26 cellular contexts compared by ENCODE assay signal in genomic region chr7:157126921-157127320, GRCh38. TPM values are rescaled to one million over a fixed set of nuclear protein-coding genes. Genes with fewer than 3 reads are reported as not detected.
DNase-seq lines count a peak whose midpoint lies in the region; ATAC-seq, FAIRE-seq and TF ChIP-seq lines count a peak whose summit lies in the region.
"Had no signal": no experiment of that assay in that cellular context is flagged by ENCODE, and none has a peak within 500 bp of the region (broad histone marks: within the 10 kb centered on the region; RNA-seq: fewer than 3 reads in every experiment).

No MANE protein-coding gene starts in this region.

- H3K9ac ChIP-seq in K562 (ENCODE audit: insufficient read depth in 1 of 2, low read depth in 2 of 2, low read length in 2 of 2): no peak overlapping the region
- H3K9ac ChIP-seq: BLaER1 had no signal

- no peaks in the 10 kb centered on the region for H3K9me1 ChIP-seq in K562 (ENCODE audit: control insufficient read depth, insufficient read depth, low read length)

- H3K9me3 ChIP-seq in K562 (replicated peaks; ENCODE audit: control insufficient read depth, insufficient read depth, low read depth, low read length): no peaks in the 10 kb centered on the region
- H3K9me3 ChIP-seq: BE2C, BLaER1 had no signal

- H3K27me3 ChIP-seq in K562 (ENCODE audit: control insufficient read depth in 2 of 2, insufficient read depth in 2 of 2, low read length in 2 of 2): peaks cover 9 to 18% of the 10 kb centered on the region in 2 experiments; a peak in 3 of 5 replicates
- H3K27me3 ChIP-seq: BLaER1 had no signal

- no peak for ATAC-seq in activated CD8-positive, alpha-beta memory T cell treated with anti-CD3 and anti-CD28 coated beads, Interleukin-2, amount 10 ng/mL, durations not matched to agents 7 days and 5 days
- no peak for ATAC-seq in K562
- ATAC-seq: GM12878 had no signal

- H3K36me3 ChIP-seq in K562 (ENCODE audit: control insufficient read depth, insufficient read depth, low read length): no peaks in the 10 kb centered on the region
- H3K36me3 ChIP-seq: BE2C, BLaER1 had no signal

- peak; percentile 15 for DNase-seq in activated CD8-positive, alpha-beta memory T cell treated with anti-CD3 and anti-CD28 coated beads, Interleukin-2, amount 10 ng/mL, durations not matched to agents 7 days and 5 days
- no peak for DNase-seq in activated CD8-positive, alpha-beta memory T cell treated with anti-CD3 and anti-CD28 coated beads for 24 hours
- DNase-seq in K562 (ENCODE audit: extremely low read depth in 1 of 4, low spot score in 3 of 4) (peak in 1 of 4 experiments; percentile 15), mesenteric fat pad (ENCODE audit: low spot score) (peak; percentile 51), NCI-H446 (lab: John Stamatoyannopoulos, UW) (no peak)
- DNase-seq in stimulated activated naive CD4-positive, alpha-beta T cell (lab: John Stamatoyannopoulos, UW): no peak
- DNase-seq: 8988T; ACHN; BE2C; C1 segment of cervical spinal cord; CD4-positive, alpha-beta memory T cell; CD4-positive, CD25-positive, alpha-beta regulatory T cell; CD8-positive, alpha-beta memory T cell; COR-L47; DMS 273 treated with DMSO at 0.1 percent for 48 hours; DMS153; DMS79; DND-41; EL; GDM1 had no signal

- H3K27ac ChIP-seq in K562 (ENCODE audit: extremely low read depth, low read depth, low read length): no peak overlapping the region
- H3K27ac ChIP-seq: BLaER1 had no signal

- TF ChIP-seq RAD21 in K562 (CRISPR knock-in tag; conservative IDR thresholded peaks at IDR 0.05 in 1 of 2, IDR thresholded peaks at IDR 0.05 in 1 of 2): no peak

- no peak for FAIRE-seq in K562 (lab: Jason Lieb, UNC)
- FAIRE-seq: A204.1, GM12878, GM12892, GM18507 had no signal

- POLR2A ChIA-PET in K562 (lab: Yijun Ruan, JAX): no interaction called here

- H4K20me1 ChIP-seq in K562 (replicated peaks; ENCODE audit: control insufficient read depth, insufficient read depth, low read length): no peaks in the 10 kb centered on the region
- H4K20me1 ChIP-seq: BLaER1 had no signal

- CTCF ChIA-PET in activated CD8-positive, alpha-beta memory T cell treated with anti-CD3 and anti-CD28 coated beads, Interleukin-2, amount 10 ng/mL, durations not matched to agents 7 days and 5 days (lab: Charles Lee): no interaction called here
- CTCF ChIA-PET in K562 (lab: Yijun Ruan, JAX; ENCODE audit: low intra/inter-chr PET ratio): no interaction called here

- no peak overlapping the region for H3K4me3 Mint-ChIP-seq in activated CD8-positive, alpha-beta memory T cell treated with anti-CD3 and anti-CD28 coated beads, Interleukin-2, amount 10 ng/mL, durations not matched to agents 7 days and 5 days
- H3K4me3 Mint-ChIP-seq: CD14-positive monocyte; CD4-positive, alpha-beta memory T cell; CD4-positive, CD25-positive, alpha-beta regulatory T cell had no signal

- H3K79me2 ChIP-seq in K562 (ENCODE audit: control insufficient read depth, insufficient read depth, low read length): no peaks in the 10 kb centered on the region

- TF ChIP-seq CTCF in K562 (IDR thresholded peaks at IDR 0.05 in 2 of 3, conservative IDR thresholded peaks at IDR 0.05 in 1 of 3; ENCODE audit: insufficient read depth in 2 of 3, low read depth in 1 of 3, low read length in 3 of 3): no peak

- no peak for TF ChIP-seq POLR2A in K562 (conservative IDR thresholded peaks at IDR 0.05)

- peaks cover 13% of the 10 kb centered on the region for H3K27me3 Mint-ChIP-seq in activated CD8-positive, alpha-beta memory T cell treated with anti-CD3 and anti-CD28 coated beads, Interleukin-2, amount 10 ng/mL, durations not matched to agents 7 days and 5 days

- no peak overlapping the region for H3K4me3 ChIP-seq in K562
- H3K4me3 ChIP-seq: BLaER1, GM12878 had no signal

- peak overlapping the region; percentile 39; the same call in 1 of the 2 replicates for H2AFZ ChIP-seq in K562 (ENCODE audit: low read depth, low read length)

- WGBS in K562 (ENCODE audit: insufficient coverage, low coverage, missing lambda C conversion rate): 26% methylated on average over 11 of the region's 11 CpGs

- H3K36me3 Mint-ChIP-seq in activated CD8-positive, alpha-beta memory T cell treated with anti-CD3 and anti-CD28 coated beads, Interleukin-2, amount 10 ng/mL, durations not matched to agents 7 days and 5 days: no peaks in the 10 kb centered on the region
- H3K36me3 Mint-ChIP-seq: CD14-positive monocyte; CD4-positive, alpha-beta memory T cell; CD4-positive, CD25-positive, alpha-beta regulatory T cell; CD8-positive, alpha-beta memory T cell had no signal

- in situ Hi-C loops in K562 (cut with MboI): no loop called here

- no peaks in the 10 kb centered on the region for H3K9me3 Mint-ChIP-seq in activated CD8-positive, alpha-beta memory T cell treated with anti-CD3 and anti-CD28 coated beads, Interleukin-2, amount 10 ng/mL, durations not matched to agents 7 days and 5 days (ENCODE audit: low read depth)
- H3K9me3 Mint-ChIP-seq: CD14-positive monocyte; CD4-positive, alpha-beta memory T cell; CD8-positive, alpha-beta memory T cell had no signal

- no TSS peak for BruUV-seq in K562 (replicated peaks; lab: Mats Ljungman, UMichigan)

- no peak overlapping the region for H3K4me2 ChIP-seq in K562 (ENCODE audit: insufficient read depth, low read length)
- H3K4me2 ChIP-seq: BLaER1 had no signal

- TF ChIP-seq EP300 in K562 (IDR thresholded peaks at IDR 0.05; ENCODE audit: low read length): no peak

- no peaks in the 10 kb centered on the region for H3K4me1 Mint-ChIP-seq in activated CD8-positive, alpha-beta memory T cell treated with anti-CD3 and anti-CD28 coated beads, Interleukin-2, amount 10 ng/mL, durations not matched to agents 7 days and 5 days
- H3K4me1 Mint-ChIP-seq: CD14-positive monocyte; CD4-positive, alpha-beta memory T cell; CD4-positive, CD25-positive, alpha-beta regulatory T cell; CD8-positive, alpha-beta memory T cell had no signal

- peaks cover 9 to 10% of the 10 kb centered on the region in 2 experiments; a peak in 4 of 5 replicates for H3K4me1 ChIP-seq in K562 (replicated peaks in 1 of 2; ENCODE audit: control insufficient read depth in 2 of 2, insufficient read depth in 2 of 2, low read length in 2 of 2)
- H3K4me1 ChIP-seq: BE2C had no signal

- intact Hi-C loops in K562 (cut with micrococcal nuclease): no loop called here

- no peak overlapping the region for H3K27ac Mint-ChIP-seq in activated CD8-positive, alpha-beta memory T cell treated with anti-CD3 and anti-CD28 coated beads, Interleukin-2, amount 10 ng/mL, durations not matched to agents 7 days and 5 days
- H3K27ac Mint-ChIP-seq: CD14-positive monocyte; CD4-positive, alpha-beta memory T cell; CD4-positive, CD25-positive, alpha-beta regulatory T cell; CD8-positive, alpha-beta memory T cell had no signal

TF ChIP-seq in K562, 482 proteins besides CTCF, POLR2A, EP300 and RAD21 (continues in another document):
- TF ChIP-seq POLR2B (IDR thresholded peaks at IDR 0.05; ENCODE audit: low read depth, partially characterized antibody) (no peak), E2F6 (IDR thresholded peaks at IDR 0.05; ENCODE audit: borderline replicate concordance in 1 of 2, extremely low read depth in 1 of 2, insufficient read depth in 1 of 2, insufficient read length in 1 of 2, low read depth in 1 of 2, low read length in 1 of 2, poor library complexity in 1 of 2, severe bottlenecking in 1 of 2) (peak in 1 of 2 experiments; percentile 73)

RNA-seq across cellular contexts. Expression of gene UBE3C, which starts 11.8 kb away (rescaled TPM):
- total RNA-seq in activated CD8-positive, alpha-beta memory T cell treated with anti-CD3 and anti-CD28 coated beads, Interleukin-2, amount 10 ng/mL, durations not matched to agents 7 days and 5 days: 10 to 100 TPM; 54.8 to 62.1 TPM
- total RNA-seq in K562 (2011; cell fraction: chromatin; rRNA removed; ENCODE audit: low replicate concordance): 288 and 606 TPM in 2 replicates
- total RNA-seq in K562 (2011; cell fraction: nucleolus; rRNA removed): 128 and 147 TPM in 2 replicates
- 296 and 333 TPM in 2 replicates for total RNA-seq in K562 (2011; cell fraction: nucleoplasm; rRNA removed)
- total RNA-seq in K562 (2014; rRNA removed) (75.4 and 80.9 TPM in 2 replicates), K562 (2014; rRNA removed; fragmentation: Illumina TruSeq; extraction: Trizol) (91.7 and 99.0 TPM in 2 replicates), K562 (2015; rRNA removed; fragmentation: Illumina TruSeq; extraction: Trizol) (75.4 and 84.7 TPM in 2 replicates), K562 (2021) (76.0 and 76.4 TPM in 2 replicates), mesenteric fat pad (75.3 TPM)
- polyA plus RNA-seq in K562 (2011; rRNA removed) (45.4 and 81.4 TPM in 2 replicates), K562 (2014; fragmentation: Illumina TruSeq; extraction: Trizol) (59.8 and 66.9 TPM in 2 replicates), K562 (2014; fragmentation: Nextera tagmentation; extraction: Ambion mirVana) (10 to 100 TPM in 1 of 2 experiments, 1 to 10 TPM in 1; 9.6 to 15.3 TPM), K562 (2014; rRNA removed) (58.0 and 61.9 TPM in 2 replicates)
- polyA plus RNA-seq in K562 (2011; cell fraction: cytosol; rRNA removed): 39.7 and 40.3 TPM in 2 replicates
- 38.6 and 55.2 TPM in 2 replicates for polyA plus RNA-seq in K562 (2011; cell fraction: nucleus; rRNA removed)
- polyA plus RNA-seq in K562 (2012): 38.5 and 40.4 TPM in 2 replicates
- polyA minus RNA-seq in K562 (2011; rRNA and poly(A)+ RNA removed): 123 and 152 TPM in 2 replicates
- 44.5 and 80.8 TPM in 2 replicates for polyA minus RNA-seq in K562 (2011; cell fraction: cytosol; rRNA and poly(A)+ RNA removed)
- 96.0 and 102 TPM in 2 replicates for polyA minus RNA-seq in K562 (2011; cell fraction: nucleus; rRNA and poly(A)+ RNA removed)

Comparison
In these comparisons a context has a peak if more than half of its experiments do, and no peak if none do; other contexts are left out.
1. DNase-seq: peak in activated CD8-positive, alpha-beta memory T cell treated with anti-CD3 and anti-CD28 coated beads, Interleukin-2, amount 10 ng/mL, durations not matched to agents 7 days and 5 days (single experiment) and mesenteric fat pad (single experiment); none in activated CD8-positive, alpha-beta memory T cell treated with anti-CD3 and anti-CD28 coated beads for 24 hours (single experiment), NCI-H446 (0 of 2) and stimulated activated naive CD4-positive, alpha-beta T cell (0 of 6).